ENCODE assay signal across 12 cellular contexts in genomic region chr9:137456061-137456863, GRCh38. TPM values are rescaled to one million over a fixed set of nuclear protein-coding genes. Genes with fewer than 3 reads are reported as not detected.
A peak's percentile ranks its signal among the peaks of the same experiment; 100 is the strongest.
DNase-seq lines count a peak whose midpoint lies in the region; ATAC-seq and TF ChIP-seq lines count a peak whose summit lies in the region.
"Had no signal": no experiment of that assay in that cellular context is flagged by ENCODE, and none has a peak within 500 bp of the region (broad histone marks: within the 10 kb centered on the region; RNA-seq: fewer than 3 reads in every experiment).

No MANE protein-coding gene starts in this region.

- DNase-seq in MCF 10A (ENCODE audit: unreplicated experiment) (no peak), breast epithelium (ENCODE audit: low spot score in 2 of 2) (no peak), astrocyte of the hippocampus (ENCODE audit: low read depth, low spot score) (peak; percentile 90), right lobe of liver (peak in 1 of 3 donors; percentile 47), testis (no peak), HFFc6 (no peak), foreskin keratinocyte (no peak)
- DNase-seq: activated gamma-delta T cell treated with Interleukin-2 at 50 U/mL for 16 hours, DMS 273 treated with DMSO at 0.1 percent for 48 hours had no signal

- no peak overlapping the region for H3K4me3 ChIP-seq in breast epithelium
- H3K4me3 ChIP-seq in right lobe of liver: no peak overlapping the region
- H3K4me3 ChIP-seq in testis: no peak overlapping the region
- H3K4me3 ChIP-seq: gastrocnemius medialis had no signal

- H3K9me3 Mint-ChIP-seq in MCF 10A (ENCODE audit: unreplicated experiment): no peaks in the 10 kb centered on the region
- H3K9me3 Mint-ChIP-seq in HFFc6: no peaks in the 10 kb centered on the region

- H3K9me3 ChIP-seq in breast epithelium (no peaks in the 10 kb centered on the region), right lobe of liver (no peaks in the 10 kb centered on the region), testis (no peaks in the 10 kb centered on the region)
- H3K9me3 ChIP-seq: gastrocnemius medialis had no signal

- no peaks in the 10 kb centered on the region for H3K27me3 ChIP-seq in breast epithelium
- H3K27me3 ChIP-seq in right lobe of liver: no peaks in the 10 kb centered on the region
- H3K27me3 ChIP-seq in testis: no peaks in the 10 kb centered on the region
- H3K27me3 ChIP-seq in foreskin keratinocyte: no peaks in the 10 kb centered on the region
- H3K27me3 ChIP-seq: gastrocnemius medialis had no signal

- POLR2A ChIA-PET in MCF 10A (lab: Yijun Ruan, JAX): interaction anchor here (0.8 to 1.7 kb wide), 3 partner anchors 10 to 44 kb away, joined by 3 to 5 read pairs (median 3); partner anchors contain the start of genes EXD3 and NOXA1

- H3K4me3 Mint-ChIP-seq in MCF 10A (ENCODE audit: unreplicated experiment): no peak overlapping the region
- no peak overlapping the region; the same call in 1 of the 2 replicates for H3K4me3 Mint-ChIP-seq in HFFc6

- TF ChIP-seq POLR2A in breast epithelium (IDR thresholded peaks at IDR 0.05): no peak
- no peak for TF ChIP-seq POLR2A in right lobe of liver (IDR thresholded peaks at IDR 0.05)
- TF ChIP-seq POLR2A in testis (IDR thresholded peaks at IDR 0.05): no peak

- TF ChIP-seq CTCF in MCF 10A (IDR thresholded peaks at IDR 0.05; ENCODE audit: unreplicated experiment) (no peak), breast epithelium (IDR thresholded peaks at IDR 0.05) (no peak), right lobe of liver (IDR thresholded peaks at IDR 0.05) (no peak), testis (IDR thresholded peaks at IDR 0.05) (no peak), HFFc6 (IDR thresholded peaks at IDR 0.05) (no peak), foreskin keratinocyte (conservative IDR thresholded peaks at IDR 0.05) (no peak)

- H3K36me3 Mint-ChIP-seq in MCF 10A (ENCODE audit: insufficient read depth, unreplicated experiment): peaks cover 6% of the 10 kb centered on the region
- no peaks in the 10 kb centered on the region for H3K36me3 Mint-ChIP-seq in HFFc6 (ENCODE audit: low read depth)

- H3K36me3 ChIP-seq in breast epithelium (no peaks in the 10 kb centered on the region), right lobe of liver (no peaks in the 10 kb centered on the region), testis (ENCODE audit: low read depth, missing control alignments) (no peaks in the 10 kb centered on the region)

- H3K27ac Mint-ChIP-seq in MCF 10A (ENCODE audit: low read depth, unreplicated experiment): peak overlapping the region; percentile 23
- H3K27ac Mint-ChIP-seq in HFFc6: no peak overlapping the region

- H3K27ac ChIP-seq in breast epithelium: no peak overlapping the region
- H3K27ac ChIP-seq in right lobe of liver: peak overlapping the region in 2 of 3 donors; percentile 84 to 90
- peak overlapping the region; percentile 85 to 92 for H3K27ac ChIP-seq in testis
- no peak overlapping the region for H3K27ac ChIP-seq in foreskin keratinocyte
- H3K27ac ChIP-seq: gastrocnemius medialis had no signal

- BruUV-seq in MCF 10A (replicated peaks; lab: Mats Ljungman, UMichigan): no TSS peak

- ATAC-seq in right lobe of liver (no peak), foreskin keratinocyte (no peak), GM21619 (IDR thresholded peaks at IDR 0.05; ENCODE audit: unreplicated experiment) (no peak)
- ATAC-seq: gastrocnemius medialis had no signal

- CTCF ChIA-PET in MCF 10A (lab: Yijun Ruan, JAX): interaction anchor here (1.0 kb wide), 1 partner anchor 18 kb away, joined by 4 read pairs; no protein-coding TSS in a partner anchor

- intact Hi-C loops in MCF 10A (cut with micrococcal nuclease): no loop called here
- intact Hi-C loops in breast epithelium (cut with DNase I; ENCODE audit: low total_unique reads): no loop called here
- intact Hi-C loops in right lobe of liver (cut with DNase I): no loop called here
- intact Hi-C loops in testis (cut with DNase I; ENCODE audit: low total_unique reads): no loop called here

- H3K4me1 Mint-ChIP-seq in MCF 10A (ENCODE audit: insufficient read depth, unreplicated experiment) (peaks cover 9% of the 10 kb centered on the region), HFFc6 (ENCODE audit: low read depth) (no peaks in the 10 kb centered on the region)

- WGBS in right lobe of liver (ENCODE audit: insufficient coverage, low coverage, low lambda C conversion rate, missing lambda C conversion rate): 71% methylated on average over 7 of the region's 12 CpGs
- 54 to 64% methylated on average over 10 to 12 of the region's 12 CpGs for WGBS in testis, 2 donors

- H3K27me3 Mint-ChIP-seq in MCF 10A (ENCODE audit: insufficient read depth, unreplicated experiment) (no peaks in the 10 kb centered on the region), HFFc6 (ENCODE audit: insufficient read depth) (no peaks in the 10 kb centered on the region)

- no peaks in the 10 kb centered on the region for H3K4me1 ChIP-seq in breast epithelium
- peaks cover 0 to 25% (median 3%) of the 10 kb centered on the region in 4 donors for H3K4me1 ChIP-seq in right lobe of liver
- H3K4me1 ChIP-seq in testis: peaks cover 55% of the 10 kb centered on the region
- H3K4me1 ChIP-seq in foreskin keratinocyte: no peaks in the 10 kb centered on the region

RNA-seq across cellular contexts. Expression of gene NSMF, which starts 2.9 kb away (rescaled TPM):
- total RNA-seq in MCF 10A (2022): 37.8 and 43.1 TPM in 2 replicates
- 10 to 100 TPM; 30.9 to 38.4 (median 37.4) TPM for total RNA-seq in breast epithelium
- total RNA-seq in right lobe of liver: 10 to 100 TPM; 15.6 to 55.4 (median 20.1) TPM
- 100 to 1,000 TPM in 1 of 2 donors, 10 to 100 TPM in 1; 81.7 to 105 TPM for total RNA-seq in testis
- 42.5 TPM for polyA plus RNA-seq in testis (ENCODE audit: insufficient read depth, low read depth, low replicate concordance)
- 10 to 100 TPM; 24.3 to 29.9 (median 26.4) TPM for total RNA-seq in HFFc6 (2021; fragmentation: NEBNext Ultra II Directional; extraction: Animal tissue kit (Norgen Biotek cat#: 25700))
- 28.9 and 29.1 TPM in 2 replicates for total RNA-seq in foreskin keratinocyte
- 30.5 and 31.9 TPM in 2 replicates for polyA plus RNA-seq in foreskin keratinocyte

RNA-seq across cellular contexts. Expression of gene ENTPD8, which starts 15.1 kb away (rescaled TPM):
- total RNA-seq in MCF 10A (2022): not detected in 2 replicates
- 1 to 10 TPM in 2 of 3 donors, not detected in 1; 2.0 to 3.2 TPM for total RNA-seq in breast epithelium
- 10 to 100 TPM in 2 of 6 experiments, 1 to 10 TPM in 4; 3.3 to 11.5 (median 7.5) TPM for total RNA-seq in right lobe of liver
- total RNA-seq in testis: 1 to 10 TPM; 2.0 to 2.2 TPM
- polyA plus RNA-seq in testis (ENCODE audit: insufficient read depth, low read depth, low replicate concordance): 0.37 TPM
- not detected for total RNA-seq in HFFc6 (2021; fragmentation: NEBNext Ultra II Directional; extraction: Animal tissue kit (Norgen Biotek cat#: 25700))
- total RNA-seq in foreskin keratinocyte: not detected in 2 replicates
- not detected in 2 replicates for polyA plus RNA-seq in foreskin keratinocyte
- total RNA-seq: NCI-H460 had no signal

RNA-seq across cellular contexts. Expression of gene NOXA1, which starts 33.1 kb away (rescaled TPM):
- total RNA-seq in MCF 10A (2022) (8.2 and 8.9 TPM in 2 replicates), breast epithelium (10 to 100 TPM in 1 of 3 donors, 1 to 10 TPM in 2; 2.9 to 13.8 (median 4.6) TPM), right lobe of liver (1 to 10 TPM; 4.7 to 8.0 (median 5.7) TPM), testis (1 to 10 TPM; 4.6 to 8.0 TPM), foreskin keratinocyte (0.39 and 0.88 TPM in 2 replicates)
- polyA plus RNA-seq in testis (ENCODE audit: insufficient read depth, low read depth, low replicate concordance) (2.5 TPM), foreskin keratinocyte (0.50 and 0.91 TPM in 2 replicates)
- total RNA-seq in HFFc6 (2021; fragmentation: NEBNext Ultra II Directional; extraction: Animal tissue kit (Norgen Biotek cat#: 25700)): under 1 TPM in 5 of 6 experiments, not detected in 1; 0.09 to 0.36 (median 0.20) TPM

RNA-seq across cellular contexts. Expression of gene EXD3, which starts 33.3 kb away (rescaled TPM):
- total RNA-seq in MCF 10A (2022): 17.1 and 23.9 TPM in 2 replicates
- total RNA-seq in breast epithelium: 10 to 100 TPM in 2 of 3 donors, 1 to 10 TPM in 1; 7.7 to 28.7 (median 20.6) TPM
- total RNA-seq in right lobe of liver: 10 to 100 TPM in 3 of 6 experiments, 1 to 10 TPM in 3; 3.3 to 14.4 (median 10.6) TPM
- total RNA-seq in testis: 10 to 100 TPM; 15.5 to 24.5 TPM
- polyA plus RNA-seq in testis (ENCODE audit: insufficient read depth, low read depth, low replicate concordance): 8.9 TPM
- total RNA-seq in HFFc6 (2021; fragmentation: NEBNext Ultra II Directional; extraction: Animal tissue kit (Norgen Biotek cat#: 25700)): 10 to 100 TPM in 1 of 6 experiments, 1 to 10 TPM in 5; 6.4 to 10.6 (median 8.7) TPM
- total RNA-seq in foreskin keratinocyte: 4.5 and 5.5 TPM in 2 replicates
- 6.8 and 8.1 TPM in 2 replicates for polyA plus RNA-seq in foreskin keratinocyte

Comparison
In these comparisons a context has a peak if more than half of its experiments do, and no peak if none do; other contexts are left out.
1. H3K27ac ChIP-seq: peak in right lobe of liver (2 of 3) and testis (2 of 2); none in breast epithelium (0 of 2) and foreskin keratinocyte (single experiment).